ENCODE assay signal across 8 cellular contexts in the genomic region with DNA sequence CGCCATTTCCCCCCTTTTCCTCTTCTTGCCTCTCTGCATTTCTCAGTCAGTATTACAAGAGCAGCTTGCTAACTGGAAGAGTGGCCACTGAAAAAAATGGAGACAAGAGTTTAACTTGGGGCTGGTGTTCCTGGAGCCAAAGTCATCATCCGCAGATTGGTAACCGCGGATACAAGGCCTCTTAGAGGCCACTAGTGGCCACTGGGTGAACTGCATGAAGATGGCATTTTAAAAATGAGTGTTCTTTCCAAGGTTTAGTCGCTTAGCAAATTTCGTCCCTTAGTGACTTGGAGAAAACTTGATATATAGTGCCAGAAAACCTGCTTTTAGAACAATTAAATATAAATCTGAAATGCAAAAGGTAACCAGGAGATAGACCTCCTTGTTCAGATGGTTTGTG. TPM values are rescaled to one million over a fixed set of nuclear protein-coding genes. Genes with fewer than 3 reads are reported as not detected.
DNase-seq lines count a peak whose midpoint lies in the region; ATAC-seq, FAIRE-seq and TF ChIP-seq lines count a peak whose summit lies in the region.

No MANE protein-coding gene starts in this region.

- peaks cover 5% of the 10 kb centered on the region for H3K4me1 ChIP-seq in astrocyte (ENCODE audit: insufficient read depth, low read length)

- no peak overlapping the region for H3K27ac Mint-ChIP-seq in astrocyte (ENCODE audit: unreplicated experiment)

- no peaks in the 10 kb centered on the region for H3K9me3 Mint-ChIP-seq in astrocyte (ENCODE audit: unreplicated experiment)

- peaks cover 17% of the 10 kb centered on the region for H3K4me1 Mint-ChIP-seq in astrocyte (ENCODE audit: low read depth, unreplicated experiment)

- no peak overlapping the region for H3K4me2 ChIP-seq in astrocyte (ENCODE audit: low read length)

- no peaks in the 10 kb centered on the region for H3K79me2 ChIP-seq in astrocyte (ENCODE audit: insufficient read depth, low read length)

- H3K27me3 ChIP-seq in astrocyte (ENCODE audit: insufficient read depth, low read length), result peaks cover 7% of the 10 kb centered on the region

- DNase-seq in AG10803 (ENCODE audit: low read depth) (peak; percentile 45), NCI-H2171 treated with DMSO at 0.1 percent for 48 hours (lab: John Stamatoyannopoulos, UW) (peak; percentile 39), astrocyte (ENCODE audit: low read depth) (no peak), islet precursor cell (peak; percentile 69), GM19238 (ENCODE audit: insufficient read length, low spot score) (no peak)
- DNase-seq in stimulated activated CD4-positive, alpha-beta T cell treated with anti-CD3 and anti-CD28 coated beads, Interleukin-4, amount 100 ng/mL, for 24 hours, result peak; percentile 9

- no peak overlapping the region for H3K27ac ChIP-seq in astrocyte (ENCODE audit: low read depth, low read length)

- peaks cover 12% of the 10 kb centered on the region for H3K27me3 Mint-ChIP-seq in astrocyte (ENCODE audit: low read depth, unreplicated experiment)

- H4K20me1 ChIP-seq in astrocyte (ENCODE audit: insufficient read depth, low read length), result no peaks in the 10 kb centered on the region

- no peaks in the 10 kb centered on the region for H3K36me3 ChIP-seq in astrocyte (ENCODE audit: insufficient read depth, low read length)

- no peak overlapping the region for H3K4me3 Mint-ChIP-seq in astrocyte (ENCODE audit: unreplicated experiment)

- ATAC-seq in HG03565 (IDR thresholded peaks at IDR 0.05; ENCODE audit: unreplicated experiment), result no peak

- H3K4me3 ChIP-seq in AG10803 (ENCODE audit: low read length) (no peak overlapping the region), astrocyte (ENCODE audit: insufficient read depth, low read depth, low read length) (no peak overlapping the region)

- H3K36me3 Mint-ChIP-seq in astrocyte (ENCODE audit: low read depth, unreplicated experiment), result no peaks in the 10 kb centered on the region

- H3K9ac ChIP-seq in astrocyte (ENCODE audit: low read length), result no peak overlapping the region

- no peaks in the 10 kb centered on the region for H3K9me3 ChIP-seq in astrocyte (ENCODE audit: insufficient read depth, low read depth, low read length)

- peak; percentile 90 for TF ChIP-seq CTCF in AG10803 (conservative IDR thresholded peaks at IDR 0.05; ENCODE audit: low read length)
- TF ChIP-seq CTCF in GM12873 (IDR thresholded peaks at IDR 0.05; ENCODE audit: insufficient read depth, low read depth, low read length, missing control alignments), result peak; percentile 92
- TF ChIP-seq CTCF in astrocyte (IDR thresholded peaks at IDR 0.05; ENCODE audit: insufficient read depth, low read depth, low read length), result peak; percentile 69

- no peak overlapping the region for H2AFZ ChIP-seq in astrocyte (ENCODE audit: low read depth, low read length)

- FAIRE-seq in astrocyte (lab: Jason Lieb, UNC), result no peak

RNA-seq across cellular contexts. Expression of a gene that starts 4.8 kb away (rescaled TPM):
- total RNA-seq in astrocyte, result 10.1 and 16.7 TPM in 2 replicates

Comparison
In these comparisons a context has a peak if more than half of its experiments do, and no peak if none do; other contexts are left out.
1. DNase-seq: peak in AG10803 (single experiment), NCI-H2171 treated with DMSO at 0.1 percent for 48 hours (single experiment), islet precursor cell (single experiment) and stimulated activated CD4-positive, alpha-beta T cell treated with anti-CD3 and anti-CD28 coated beads, Interleukin-4, amount 100 ng/mL, for 24 hours (single experiment); none in astrocyte (single experiment) and GM19238 (single experiment).
2. Peak in every context shown above with its lines, with median percentiles within 50 percentile points of each other: CTCF ChIP-seq.